1 cellular context compared by ENCODE assay signal in genomic region chr2:189008555-189009312, GRCh38.
TF ChIP-seq lines count a peak whose summit lies in the region.

No MANE protein-coding gene starts in this region.

TF ChIP-seq in GM23338, 12 proteins besides CTCF, POLR2A, EP300 and RAD21 (continued from another document):
- no peak for TF ChIP-seq ZNF462 (CRISPR knock-in tag; IDR thresholded peaks at IDR 0.05)
- TF ChIP-seq JUNB (IDR thresholded peaks at IDR 0.05; ENCODE audit: unreplicated experiment) = no peak
- TF ChIP-seq REST (IDR thresholded peaks at IDR 0.05; ENCODE audit: unreplicated experiment) = no peak
- TF ChIP-seq POLR2AphosphoS5 (IDR thresholded peaks at IDR 0.05; ENCODE audit: low read depth) = no peak
- no peak for TF ChIP-seq CREB1 (CRISPR knock-in tag; IDR thresholded peaks at IDR 0.05; ENCODE audit: low read depth)
- no peak for TF ChIP-seq ZNF114 (CRISPR knock-in tag; IDR thresholded peaks at IDR 0.05)
- no peak for TF ChIP-seq ETS1 (IDR thresholded peaks at IDR 0.05)
- no peak for TF ChIP-seq NANOG (IDR thresholded peaks at IDR 0.05; ENCODE audit: borderline replicate concordance)
- TF ChIP-seq EZH2 (IDR thresholded peaks at IDR 0.05; ENCODE audit: low read depth, unreplicated experiment) = no peak
